ENCODE assay signal across 12 cellular contexts in the genomic region with DNA sequence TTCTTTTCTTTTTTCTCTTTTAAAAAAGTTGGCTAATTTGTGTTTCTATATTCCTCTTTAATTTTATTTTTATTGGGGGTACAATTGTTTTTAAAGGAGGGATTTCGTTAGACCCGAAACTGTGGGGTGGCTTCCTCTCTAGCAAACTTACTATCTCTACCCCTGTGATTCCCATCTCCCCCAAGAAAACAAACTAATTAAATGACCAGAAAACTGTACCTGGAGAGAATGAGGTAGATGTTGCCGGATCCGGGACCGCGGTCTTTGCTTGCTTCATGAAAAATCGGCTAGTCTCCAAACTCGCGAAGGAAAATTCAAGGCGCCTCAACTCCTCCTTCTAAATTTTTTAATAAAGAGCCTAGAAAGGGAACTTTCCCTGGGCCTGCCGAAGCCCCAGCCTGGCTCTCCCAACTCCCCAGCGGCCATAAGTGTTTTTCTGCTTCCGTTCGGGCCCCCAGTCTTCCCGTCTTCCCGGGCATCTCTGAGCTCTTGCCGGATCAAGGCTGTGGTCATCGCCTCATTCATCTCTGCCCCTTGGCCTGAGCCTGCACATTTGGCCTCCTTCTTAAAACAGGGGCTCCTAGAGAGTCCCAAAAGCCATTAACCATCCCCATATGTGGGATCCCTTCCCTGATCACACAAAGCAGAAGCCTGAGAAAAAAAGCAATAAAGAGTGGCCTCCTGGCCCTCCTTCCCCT. TPM values are rescaled to one million over a fixed set of nuclear protein-coding genes. Genes with fewer than 3 reads are reported as not detected.
DNase-seq lines count a peak whose midpoint lies in the region; ATAC-seq and TF ChIP-seq lines count a peak whose summit lies in the region.
"Not testable (repeated sequence)": the region's sequence is repeated elsewhere in the genome, so short reads cannot be mapped to it uniquely, and the experiment has no call there.
"Had no signal": no experiment of that assay in that cellular context is flagged by ENCODE, and none has a peak within 500 bp of the region (broad histone marks: within the 10 kb centered on the region; RNA-seq: fewer than 3 reads in every experiment).

No MANE protein-coding gene starts in this region.

- not testable (repeated sequence) for TF ChIP-seq CTCF in HEK293 (tag by site-specific recombination; IDR thresholded peaks at IDR 0.05); epithelial cell of proximal tubule (conservative IDR thresholded peaks at IDR 0.05; ENCODE audit: low read depth, low read length); nephron progenitor cell (IDR thresholded peaks at IDR 0.05)

- not testable (repeated sequence) for H3K9me3 Mint-ChIP-seq in activated CD4-positive, alpha-beta T cell treated with anti-CD3 and anti-CD28 coated beads, Interleukin-2, amount 10 ng/mL, durations not matched to agents 24 days and 14 days; nephron progenitor cell; stimulated activated memory B cell treated with anti-CD40 and anti-IgM and Interleukin-4, amounts not matched to agents 10 μg/mL and 1 μg/mL and 100 μg/mL, for 72 hours

- not testable (repeated sequence) for H3K4me3 ChIP-seq in HEK293 (ENCODE audit: low read depth, low read length)
- peak overlapping the region; percentile 44 for H3K4me3 ChIP-seq in epithelial cell of proximal tubule (ENCODE audit: low read depth, low read length)

- ATAC-seq in stimulated activated memory B cell treated with anti-CD40 and anti-IgM and Interleukin-4, amounts not matched to agents 10 μg/mL and 1 μg/mL and 100 μg/mL, for 72 hours: not testable (repeated sequence)

- H3K27me3 Mint-ChIP-seq in activated CD4-positive, alpha-beta T cell treated with anti-CD3 and anti-CD28 coated beads, Interleukin-2, amount 10 ng/mL, durations not matched to agents 24 days and 14 days: peaks cover 15% of the 10 kb centered on the region
- H3K27me3 Mint-ChIP-seq in nephron progenitor cell (ENCODE audit: low read depth, poor library complexity); stimulated activated memory B cell treated with anti-CD40 and anti-IgM and Interleukin-4, amounts not matched to agents 10 μg/mL and 1 μg/mL and 100 μg/mL, for 72 hours: not testable (repeated sequence)

- H3K27ac Mint-ChIP-seq in activated CD4-positive, alpha-beta T cell treated with anti-CD3 and anti-CD28 coated beads, Interleukin-2, amount 10 ng/mL, durations not matched to agents 24 days and 14 days: peak overlapping the region; percentile 58
- H3K27ac Mint-ChIP-seq in nephron progenitor cell: peak overlapping the region; percentile 100
- H3K27ac Mint-ChIP-seq in stimulated activated memory B cell treated with anti-CD40 and anti-IgM and Interleukin-4, amounts not matched to agents 10 μg/mL and 1 μg/mL and 100 μg/mL, for 72 hours: peak overlapping the region; percentile 96

- peaks cover 27% of the 10 kb centered on the region for H3K4me1 Mint-ChIP-seq in activated CD4-positive, alpha-beta T cell treated with anti-CD3 and anti-CD28 coated beads, Interleukin-2, amount 10 ng/mL, durations not matched to agents 24 days and 14 days
- H3K4me1 Mint-ChIP-seq in nephron progenitor cell: peaks cover 96% of the 10 kb centered on the region
- H3K4me1 Mint-ChIP-seq in stimulated activated memory B cell treated with anti-CD40 and anti-IgM and Interleukin-4, amounts not matched to agents 10 μg/mL and 1 μg/mL and 100 μg/mL, for 72 hours: peaks cover 33% of the 10 kb centered on the region

- H3K27ac ChIP-seq in HEK293 (ENCODE audit: extremely low read depth, low read depth, low read length): peak overlapping the region; percentile 95

- not testable (repeated sequence) for DNase-seq in activated CD4-positive, alpha-beta T cell treated with anti-CD3 and anti-CD28 coated beads, Interleukin-2, amount 10 ng/mL, durations not matched to agents 24 days and 14 days; epithelial cell of proximal tubule (ENCODE audit: low read depth); nephron progenitor cell
- DNase-seq in amniotic epithelial cell (ENCODE audit: low read depth): peak; percentile 56
- DNase-seq in kidney tubule cell (ENCODE audit: low spot score): peak; percentile 37

- not testable (repeated sequence) for H3K36me3 Mint-ChIP-seq in activated CD4-positive, alpha-beta T cell treated with anti-CD3 and anti-CD28 coated beads, Interleukin-2, amount 10 ng/mL, durations not matched to agents 24 days and 14 days (ENCODE audit: low read depth); nephron progenitor cell (ENCODE audit: low read depth); stimulated activated memory B cell treated with anti-CD40 and anti-IgM and Interleukin-4, amounts not matched to agents 10 μg/mL and 1 μg/mL and 100 μg/mL, for 72 hours

- CTCF ChIA-PET in HEK293 (lab: Yijun Ruan, JAX): interaction anchor here (0.6 kb wide), 1 partner anchor 55 kb away, joined by 3 read pairs; no protein-coding TSS in a partner anchor

- peak overlapping the region; percentile 19 for H3K4me3 Mint-ChIP-seq in activated CD4-positive, alpha-beta T cell treated with anti-CD3 and anti-CD28 coated beads, Interleukin-2, amount 10 ng/mL, durations not matched to agents 24 days and 14 days
- peak overlapping the region; percentile 92 for H3K4me3 Mint-ChIP-seq in nephron progenitor cell
- H3K4me3 Mint-ChIP-seq in stimulated activated memory B cell treated with anti-CD40 and anti-IgM and Interleukin-4, amounts not matched to agents 10 μg/mL and 1 μg/mL and 100 μg/mL, for 72 hours: not testable (repeated sequence)

- not testable (repeated sequence) for H3K9me3 ChIP-seq in HEK293 (ENCODE audit: control insufficient read depth, insufficient read depth, low read depth, low read length)

- peaks cover 14% of the 10 kb centered on the region for H3K4me1 ChIP-seq in HEK293 (ENCODE audit: control insufficient read depth, insufficient read depth, low read length)

- H3K36me3 ChIP-seq in HEK293 (ENCODE audit: control insufficient read depth in 2 of 2, insufficient read depth in 1 of 2, low read length in 2 of 2): not testable (repeated sequence)

- POLR2A ChIA-PET in HEK293 (lab: Yijun Ruan, JAX): not testable (repeated sequence)

- intact Hi-C loops in activated CD4-positive, alpha-beta T cell treated with anti-CD3 and anti-CD28 coated beads, Interleukin-2, amount 10 ng/mL, durations not matched to agents 24 days and 14 days (cut with micrococcal nuclease): loop anchor here (5.0 kb wide), 1 partner anchor 107 kb away; a partner anchor contains a TSS

RNA-seq across cellular contexts. Expression of a gene that starts 26.5 kb away (rescaled TPM):
- not detected in 2 replicates for total RNA-seq in activated CD4-positive, alpha-beta T cell treated with anti-CD3 and anti-CD28 coated beads, Interleukin-2, amount 10 ng/mL, durations not matched to agents 24 days and 14 days
- 2.8 and 3.3 TPM in 2 replicates for total RNA-seq in epithelial cell of proximal tubule
- total RNA-seq: cardiac muscle cell, occipital lobe had no signal

RNA-seq across cellular contexts. Expression of a gene that starts 47.3 kb away (rescaled TPM):
- total RNA-seq in activated CD4-positive, alpha-beta T cell treated with anti-CD3 and anti-CD28 coated beads, Interleukin-2, amount 10 ng/mL, durations not matched to agents 24 days and 14 days: not detected in 2 replicates
- total RNA-seq in epithelial cell of proximal tubule: 0.80 and 1.2 TPM in 2 replicates
- total RNA-seq: cardiac muscle cell, IMR-90, mucosa of descending colon, occipital lobe, SK-MEL-5 had no signal

RNA-seq across cellular contexts. Expression of a gene that starts 51.9 kb away (rescaled TPM):
- not detected in 2 replicates for total RNA-seq in activated CD4-positive, alpha-beta T cell treated with anti-CD3 and anti-CD28 coated beads, Interleukin-2, amount 10 ng/mL, durations not matched to agents 24 days and 14 days
- 2.7 and 3.2 TPM in 2 replicates for total RNA-seq in epithelial cell of proximal tubule
- total RNA-seq: cardiac muscle cell, IMR-90, occipital lobe had no signal
